Comparison of ENCODE assay signal across 1 cellular context in genomic region chr15:64386291-64386690, GRCh38.
TF ChIP-seq lines count a peak whose summit lies in the region.

No MANE protein-coding gene starts in this region.

TF ChIP-seq in HCT116, 20 proteins besides CTCF, POLR2A, EP300 and RAD21:
- TF ChIP-seq ELF1 (IDR thresholded peaks at IDR 0.05; ENCODE audit: borderline replicate concordance, low read depth) (no peak), EZH2phosphoT487 (IDR thresholded peaks at IDR 0.05; ENCODE audit: borderline replicate concordance) (no peak), EGR1 (IDR thresholded peaks at IDR 0.05; ENCODE audit: low read depth) (no peak), EZH2 (IDR thresholded peaks at IDR 0.05) (no peak), ATF3 (IDR thresholded peaks at IDR 0.05) (no peak), CEBPB (IDR thresholded peaks at IDR 0.05; ENCODE audit: low read depth) (no peak), TCF7L2 (IDR thresholded peaks at IDR 0.05; ENCODE audit: borderline replicate concordance, extremely low read depth, insufficient read depth, insufficient read length) (no peak), YY1 (IDR thresholded peaks at IDR 0.05; ENCODE audit: extremely low read depth, insufficient replicate concordance, low read depth, low read length) (no peak), SRF (IDR thresholded peaks at IDR 0.05; ENCODE audit: low read depth) (no peak), CBX3 (IDR thresholded peaks at IDR 0.05; ENCODE audit: low read depth) (no peak), REST (IDR thresholded peaks at IDR 0.05; ENCODE audit: low read depth) (no peak), ZFX (IDR thresholded peaks at IDR 0.05) (no peak), ZNF274 (IDR thresholded peaks at IDR 0.05; ENCODE audit: low read depth, low read length) (no peak)
